In the genomic region with DNA sequence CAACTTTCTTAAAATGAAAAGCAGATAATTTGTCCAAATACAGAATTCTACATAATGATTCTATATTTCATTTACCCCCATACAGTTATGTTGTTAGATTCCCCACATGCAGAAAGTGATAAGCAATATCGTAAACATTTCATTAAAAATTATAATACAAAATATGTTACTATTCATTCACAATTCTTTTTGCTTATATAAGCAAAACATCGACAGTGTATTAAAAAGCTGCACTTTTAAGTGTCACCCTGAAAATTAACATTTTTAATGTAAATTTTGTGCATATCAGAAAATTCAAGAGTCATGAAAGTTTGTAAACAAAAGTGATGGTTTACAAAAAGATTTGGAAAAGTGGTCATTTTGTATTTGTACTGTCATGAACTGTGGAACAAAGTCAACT, we compare ENCODE assay signal across 20 cellular contexts. TPM values are rescaled to one million over a fixed set of nuclear protein-coding genes. Genes with fewer than 3 reads are reported as not detected.
"Had no signal": no experiment of that assay in that cellular context is flagged by ENCODE, and none has a peak within 500 bp of the region (broad histone marks: within the 10 kb centered on the region; RNA-seq: fewer than 3 reads in every experiment).

No MANE protein-coding gene starts in this region.

- FAIRE-seq: RCC 7860 had no signal

- DNase-seq: Karpas-422, KG1, MG63, NCI-H1092 treated with DMSO at 0.1 percent for 48 hours, NCI-H1436, NCI-H187, NCI-H2029, NCI-H2081 treated with DMSO at 0.1 percent for 48 hours, NCI-H2171, NCI-H226, NCI-H446, NCI-H510A, NCI-H524 treated with DMSO at 0.1 percent for 48 hours, NCI-H69, NCI-H774, Right ventricle myocardium superior, RPMI8226, T-helper 1 cell had no signal

- H3K9me3 ChIP-seq: MG63 had no signal

- H3K36me3 ChIP-seq: MG63 had no signal

- H3K4me3 ChIP-seq: MG63 had no signal

- H3K27me3 ChIP-seq: MG63 had no signal

RNA-seq across cellular contexts. Expression of a gene that starts 19.2 kb away (rescaled TPM):
- total RNA-seq: HT1080, Right ventricle myocardium superior had no signal
